In genomic region chr11:11735586-11735985, GRCh38 we compare ENCODE assay signal across 36 cellular contexts.
A peak's percentile ranks its signal among the peaks of the same experiment; 100 is the strongest.
DNase-seq lines count a peak whose midpoint lies in the region; ATAC-seq, FAIRE-seq and TF ChIP-seq lines count a peak whose summit lies in the region.
"Had no signal": no experiment of that assay in that cellular context is flagged by ENCODE, and none has a peak within 500 bp of the region (broad histone marks: within the 10 kb centered on the region; RNA-seq: fewer than 3 reads in every experiment).

No MANE protein-coding gene starts in this region.

- H3K36me3 ChIP-seq in HepG2 (replicated peaks in 1 of 2; ENCODE audit: control insufficient read depth in 1 of 2, insufficient read depth in 2 of 2, low read length in 2 of 2) (no peaks in the 10 kb centered on the region), right lobe of liver (no peaks in the 10 kb centered on the region), iPS-15b (ENCODE audit: control insufficient read depth, insufficient read depth, low read length) (no peaks in the 10 kb centered on the region), hepatocyte (replicated peaks; ENCODE audit: insufficient read depth, low read depth) (no peaks in the 10 kb centered on the region)
- H3K36me3 ChIP-seq: gastrocnemius medialis, sigmoid colon, thyroid gland, uterus had no signal

- no peak overlapping the region for H3K27ac Mint-ChIP-seq in activated T-helper 1 cell treated with anti-CD3 and anti-CD28 coated beads, Interleukin-12 subunit alpha, Interleukin-12 subunit beta, Interleukin-2, Interleukin-4 antibody, amounts not matched to agents 30 ng/mL and 10 ng/mL and 1 ng/mL, durations not matched to agents 14 hours and 24 hours and 36 hours
- H3K27ac Mint-ChIP-seq in HFFc6: no peak overlapping the region
- H3K27ac Mint-ChIP-seq: activated CD4-positive, alpha-beta T cell treated with anti-CD3 and anti-CD28 coated beads for 36 hours; activated naive CD4-positive, alpha-beta T cell treated with anti-CD3 and anti-CD28 coated beads, Interleukin-2, amount 50 U/mL, for 72 hours; CD4-positive, CD25-positive, alpha-beta regulatory T cell; progenitor cell of endocrine pancreas had no signal

- in situ Hi-C loops in HepG2 (cut with HindIII; ENCODE audit: extremely low pct_ligation_motif_present, low pct_unique_long_range_greater_than_20kb): no loop called here

- TF ChIP-seq CTCF in HepG2 (CRISPR knock-in tag; IDR thresholded peaks at IDR 0.05): no peak
- no peak for TF ChIP-seq CTCF in right lobe of liver (IDR thresholded peaks at IDR 0.05)
- TF ChIP-seq CTCF in hepatocyte (IDR thresholded peaks at IDR 0.05; ENCODE audit: poor library complexity): no peak
- TF ChIP-seq CTCF in HFFc6 (IDR thresholded peaks at IDR 0.05): no peak

- no peaks in the 10 kb centered on the region for H4K20me1 ChIP-seq in HepG2 (ENCODE audit: insufficient read depth, low read length)
- H4K20me1 ChIP-seq in hepatocyte (ENCODE audit: insufficient read depth, poor library complexity, severe bottlenecking): no peaks in the 10 kb centered on the region

- no peak for DNase-seq in HepG2 (ENCODE audit: low spot score)
- DNase-seq in right lobe of liver: no peak
- DNase-seq in NCI-H69 (lab: John Stamatoyannopoulos, UW): peak; percentile 71
- DNase-seq in H4 (ENCODE audit: low spot score): no peak
- no peak for DNase-seq in activated T-helper 1 cell treated with anti-CD3 and anti-CD28 coated beads, Interleukin-12 subunit alpha, Interleukin-12 subunit beta, Interleukin-2, Interleukin-4 antibody, amounts not matched to agents 30 ng/mL and 10 ng/mL and 1 ng/mL, durations not matched to agents 14 hours and 24 hours and 36 hours (ENCODE audit: low spot score)
- DNase-seq in hepatocyte (ENCODE audit: low spot score): no peak
- no peak for DNase-seq in HFFc6
- DNase-seq: activated CD4-positive, alpha-beta T cell treated with anti-CD3 and anti-CD28 coated beads for 36 hours; activated CD8-positive, alpha-beta memory T cell treated with anti-CD3 and anti-CD28 coated beads for 24 hours; activated effector memory CD4-positive, alpha-beta T cell treated with Interleukin-2 at 50 U/mL for 16 hours; activated T-cell treated with anti-CD3 and anti-CD28 coated beads for 4 hours; AML-193; amygdala; Calu3; CD4-positive, CD25-positive, alpha-beta regulatory T cell; gastrocnemius medialis; GM23248; hypothalamus; Karpas-422; left ventricle myocardium superior; NCI-H1694 treated with DMSO at 0.1 percent for 48 hours; NCI-H226; NCI-H526 treated with DMSO at 0.1 percent for 48 hours; nucleus accumbens; SHP77 treated with DMSO at 0.1 percent for 48 hours; sigmoid colon; stimulated activated CD4-positive, alpha-beta T cell treated with anti-CD3 and anti-CD28 coated beads, Interleukin-12 subunit alpha, Interleukin-12 subunit beta, amount 100 ng/mL, for 4 hours; stimulated activated CD4-positive, alpha-beta T cell treated with anti-CD3 and anti-CD28 coated beads, Interleukin-2, amount 100 ng/mL, for 48 hours; thyroid gland; uterus had no signal

- H3K9me2 ChIP-seq in hepatocyte (replicated peaks; ENCODE audit: insufficient read depth): no peaks in the 10 kb centered on the region

- H2AFZ ChIP-seq in HepG2 (ENCODE audit: low read length) (no peak overlapping the region), hepatocyte (no peak overlapping the region)
- H2AFZ ChIP-seq: GM23248 had no signal

- CTCF ChIA-PET in HepG2 (lab: Yijun Ruan, JAX; ENCODE audit: low intra/inter-chr PET ratio, low total read pairs): no interaction called here

- H3K36me3 Mint-ChIP-seq in activated T-helper 1 cell treated with anti-CD3 and anti-CD28 coated beads, Interleukin-12 subunit alpha, Interleukin-12 subunit beta, Interleukin-2, Interleukin-4 antibody, amounts not matched to agents 30 ng/mL and 10 ng/mL and 1 ng/mL, durations not matched to agents 14 hours and 24 hours and 36 hours (ENCODE audit: low read depth): no peaks in the 10 kb centered on the region
- H3K36me3 Mint-ChIP-seq in HFFc6 (ENCODE audit: low read depth): no peaks in the 10 kb centered on the region
- H3K36me3 Mint-ChIP-seq: activated naive CD4-positive, alpha-beta T cell treated with anti-CD3 and anti-CD28 coated beads, Interleukin-2, amount 50 U/mL, for 72 hours; CD4-positive, CD25-positive, alpha-beta regulatory T cell had no signal

- H3K4me3 ChIP-seq in HepG2 (replicated peaks in 1 of 3; ENCODE audit: insufficient read depth in 1 of 3, low read depth in 2 of 3, low read length in 3 of 3) (no peak overlapping the region), right lobe of liver (no peak overlapping the region), iPS-15b (ENCODE audit: low read depth, low read length) (peak overlapping the region; percentile 5), hepatocyte (no peak overlapping the region)
- H3K4me3 ChIP-seq: gastrocnemius medialis, GM23248, sigmoid colon, thyroid gland, uterus had no signal

- peaks cover 7% of the 10 kb centered on the region for H3K27me3 Mint-ChIP-seq in activated T-helper 1 cell treated with anti-CD3 and anti-CD28 coated beads, Interleukin-12 subunit alpha, Interleukin-12 subunit beta, Interleukin-2, Interleukin-4 antibody, amounts not matched to agents 30 ng/mL and 10 ng/mL and 1 ng/mL, durations not matched to agents 14 hours and 24 hours and 36 hours (ENCODE audit: insufficient read depth)
- H3K27me3 Mint-ChIP-seq in HFFc6 (ENCODE audit: insufficient read depth): peaks cover 15% of the 10 kb centered on the region
- H3K27me3 Mint-ChIP-seq: progenitor cell of endocrine pancreas had no signal

- H3K9ac ChIP-seq in HepG2 (ENCODE audit: insufficient read depth, low read depth, low read length) (no peak overlapping the region), iPS-15b (ENCODE audit: low read depth, low read length) (no peak overlapping the region)
- H3K9ac ChIP-seq: GM23248 had no signal

- no peak overlapping the region for H3K4me3 Mint-ChIP-seq in activated T-helper 1 cell treated with anti-CD3 and anti-CD28 coated beads, Interleukin-12 subunit alpha, Interleukin-12 subunit beta, Interleukin-2, Interleukin-4 antibody, amounts not matched to agents 30 ng/mL and 10 ng/mL and 1 ng/mL, durations not matched to agents 14 hours and 24 hours and 36 hours
- H3K4me3 Mint-ChIP-seq in HFFc6: no peak overlapping the region
- H3K4me3 Mint-ChIP-seq: activated CD4-positive, alpha-beta T cell treated with anti-CD3 and anti-CD28 coated beads for 36 hours; CD4-positive, CD25-positive, alpha-beta regulatory T cell had no signal

- TF ChIP-seq RAD21 in HepG2 (CRISPR knock-in tag; IDR thresholded peaks at IDR 0.05): no peak

- no peaks in the 10 kb centered on the region for H3K4me1 ChIP-seq in HepG2 (ENCODE audit: insufficient read depth, low read length)
- H3K4me1 ChIP-seq in right lobe of liver: no peaks in the 10 kb centered on the region
- peaks cover 8% of the 10 kb centered on the region for H3K4me1 ChIP-seq in iPS-15b (ENCODE audit: control insufficient read depth, insufficient read depth, low read length)
- no peaks in the 10 kb centered on the region for H3K4me1 ChIP-seq in hepatocyte (ENCODE audit: insufficient read depth)
- H3K4me1 ChIP-seq: sigmoid colon, thyroid gland, uterus had no signal

- POLR2A ChIA-PET in HepG2 (lab: Yijun Ruan, JAX): no interaction called here

- H3K27me3 ChIP-seq in HepG2 (ENCODE audit: control insufficient read depth in 1 of 2, insufficient read depth in 2 of 2, low read length in 2 of 2) (no peaks in the 10 kb centered on the region; a peak in 1 of 5 replicates), right lobe of liver (no peaks in the 10 kb centered on the region), iPS-15b (ENCODE audit: control insufficient read depth, insufficient read depth, low read length) (no peaks in the 10 kb centered on the region), hepatocyte (no peaks in the 10 kb centered on the region)
- H3K27me3 ChIP-seq: gastrocnemius medialis, sigmoid colon, thyroid gland, uterus had no signal

- FAIRE-seq in HepG2 (lab: Jason Lieb, UNC): no peak
- FAIRE-seq: endothelial cell of umbilical vein, keratinocyte, RCC 7860 had no signal

- H3K9me3 Mint-ChIP-seq in activated T-helper 1 cell treated with anti-CD3 and anti-CD28 coated beads, Interleukin-12 subunit alpha, Interleukin-12 subunit beta, Interleukin-2, Interleukin-4 antibody, amounts not matched to agents 30 ng/mL and 10 ng/mL and 1 ng/mL, durations not matched to agents 14 hours and 24 hours and 36 hours: no peaks in the 10 kb centered on the region
- H3K9me3 Mint-ChIP-seq in HFFc6: no peaks in the 10 kb centered on the region
- H3K9me3 Mint-ChIP-seq: activated naive CD4-positive, alpha-beta T cell treated with anti-CD3 and anti-CD28 coated beads, Interleukin-2, amount 50 U/mL, for 72 hours; CD4-positive, CD25-positive, alpha-beta regulatory T cell had no signal

- ATAC-seq in HepG2: no peak
- no peak for ATAC-seq in right lobe of liver
- ATAC-seq: activated CD4-positive, alpha-beta T cell treated with anti-CD3 and anti-CD28 coated beads for 36 hours; activated naive CD4-positive, alpha-beta T cell treated with anti-CD3 and anti-CD28 coated beads, Interleukin-2, amount 50 U/mL, for 72 hours; left ventricle myocardium superior had no signal

- WGBS in HepG2 (ENCODE audit: low lambda C conversion rate): 5% methylated on average over 5 of the region's 5 CpGs
- WGBS in right lobe of liver (ENCODE audit: insufficient coverage, low coverage, low lambda C conversion rate, missing lambda C conversion rate): 73% methylated on average over 5 of the region's 5 CpGs
- 59% methylated on average over 5 of the region's 5 CpGs for WGBS in hepatocyte (ENCODE audit: low lambda C conversion rate, missing lambda C conversion rate)

- H3K79me2 ChIP-seq in HepG2 (ENCODE audit: insufficient read depth, low read length): no peaks in the 10 kb centered on the region
- no peaks in the 10 kb centered on the region for H3K79me2 ChIP-seq in hepatocyte

- H3K4me2 ChIP-seq in HepG2 (ENCODE audit: low read depth, low read length): no peak overlapping the region
- no peak overlapping the region for H3K4me2 ChIP-seq in hepatocyte

- TF ChIP-seq POLR2A in HepG2 (IDR thresholded peaks at IDR 0.05; ENCODE audit: insufficient read depth in 1 of 2, low read depth in 2 of 2, low read length in 2 of 2) (no peak), right lobe of liver (IDR thresholded peaks at IDR 0.05) (no peak)

- no TSS peak for BruUV-seq in HepG2 (replicated peaks; lab: Mats Ljungman, UMichigan)

- TF ChIP-seq EP300 in HepG2 (IDR thresholded peaks at IDR 0.05; ENCODE audit: low read depth in 2 of 2, low read length in 2 of 2) (no peak), HepG2 (CRISPR knock-in tag; IDR thresholded peaks at IDR 0.05; ENCODE audit: borderline replicate concordance) (no peak)

- H3K27ac ChIP-seq in HepG2 (ENCODE audit: extremely low read length, insufficient read depth, low read length) (no peak overlapping the region), right lobe of liver (no peak overlapping the region), hepatocyte (no peak overlapping the region)
- H3K27ac ChIP-seq: gastrocnemius medialis, GM23248, sigmoid colon, thyroid gland, uterus had no signal

- intact Hi-C loops in HepG2 (cut with micrococcal nuclease; ENCODE audit: unreplicated experiment) (no loop called here), right lobe of liver (cut with DNase I) (no loop called here)
- intact Hi-C loops in activated T-helper 1 cell treated with anti-CD3 and anti-CD28 coated beads, Interleukin-12 subunit alpha, Interleukin-12 subunit beta, Interleukin-2, Interleukin-4 antibody, amounts not matched to agents 30 ng/mL and 10 ng/mL and 1 ng/mL, durations not matched to agents 14 hours and 24 hours and 36 hours (cut with micrococcal nuclease): no loop called here

- H3K9me3 ChIP-seq in HepG2 (ENCODE audit: low read length): no peaks in the 10 kb centered on the region
- H3K9me3 ChIP-seq in right lobe of liver: no peaks in the 10 kb centered on the region
- H3K9me3 ChIP-seq in iPS-15b (ENCODE audit: control insufficient read depth, insufficient read depth, low read length): no peaks in the 10 kb centered on the region
- no peaks in the 10 kb centered on the region for H3K9me3 ChIP-seq in hepatocyte (ENCODE audit: low read depth)
- H3K9me3 ChIP-seq: gastrocnemius medialis, sigmoid colon, thyroid gland, uterus had no signal

- H3K4me1 Mint-ChIP-seq in activated T-helper 1 cell treated with anti-CD3 and anti-CD28 coated beads, Interleukin-12 subunit alpha, Interleukin-12 subunit beta, Interleukin-2, Interleukin-4 antibody, amounts not matched to agents 30 ng/mL and 10 ng/mL and 1 ng/mL, durations not matched to agents 14 hours and 24 hours and 36 hours (ENCODE audit: low read depth): no peaks in the 10 kb centered on the region
- peaks cover 20% of the 10 kb centered on the region for H3K4me1 Mint-ChIP-seq in HFFc6 (ENCODE audit: low read depth)
- H3K4me1 Mint-ChIP-seq: activated CD4-positive, alpha-beta T cell treated with anti-CD3 and anti-CD28 coated beads for 36 hours; CD4-positive, CD25-positive, alpha-beta regulatory T cell had no signal
